In genomic region chr3:116386168-116386567, GRCh38 we compare ENCODE assay signal across 15 cellular contexts. TPM values are rescaled to one million over a fixed set of nuclear protein-coding genes. Genes with fewer than 3 reads are reported as not detected.
DNase-seq lines count a peak whose midpoint lies in the region; TF ChIP-seq lines count a peak whose summit lies in the region.
"Had no signal": no experiment of that assay in that cellular context is flagged by ENCODE, and none has a peak within 500 bp of the region (broad histone marks: within the 10 kb centered on the region; RNA-seq: fewer than 3 reads in every experiment).

No MANE protein-coding gene starts in this region.

- no peak overlapping the region for H3K4me2 ChIP-seq in osteoblast (ENCODE audit: insufficient read depth, low read length)
- H3K4me2 ChIP-seq: BLaER1 had no signal

- no peak overlapping the region for H3K27ac ChIP-seq in osteoblast (ENCODE audit: low read depth, low read length)
- H3K27ac ChIP-seq: BLaER1, GM23248 had no signal

- H3K4me3 ChIP-seq in osteoblast (ENCODE audit: insufficient read depth, low read length): no peak overlapping the region
- H3K4me3 ChIP-seq: BLaER1, GM23248, K562 had no signal

- in situ Hi-C loops in G401 (cut with HindIII; ENCODE audit: low sequenced_read_pairs): no loop called here

- no peaks in the 10 kb centered on the region for H3K27me3 ChIP-seq in osteoblast (ENCODE audit: insufficient read depth, low read length)
- H3K27me3 ChIP-seq: BLaER1 had no signal

- no peaks in the 10 kb centered on the region for H3K9me3 ChIP-seq in osteoblast (ENCODE audit: low read depth, low read length)

- H3K79me2 ChIP-seq in osteoblast (ENCODE audit: insufficient read depth, low read length): no peaks in the 10 kb centered on the region

- H3K36me3 ChIP-seq in osteoblast (ENCODE audit: insufficient read depth, low read length): no peaks in the 10 kb centered on the region
- H3K36me3 ChIP-seq: BLaER1 had no signal

- no peaks in the 10 kb centered on the region for H4K20me1 ChIP-seq in osteoblast (ENCODE audit: insufficient read depth, low read length)
- H4K20me1 ChIP-seq: BLaER1 had no signal

- no peak for TF ChIP-seq CTCF in osteoblast (IDR thresholded peaks at IDR 0.05; ENCODE audit: extremely low read depth, low read depth, low read length)

- peak; percentile 64 for DNase-seq in G401 (ENCODE audit: low spot score)
- DNase-seq in NCI-H69 (lab: John Stamatoyannopoulos, UW): peak; percentile 42
- peak; percentile 25 for DNase-seq in cerebellum (ENCODE audit: low spot score)
- DNase-seq in osteoblast (ENCODE audit: insufficient read length, low spot score, missing footprints): peak; percentile 58
- DNase-seq in ureter (ENCODE audit: low spot score): no peak
- no peak for DNase-seq in DMS153 (lab: John Stamatoyannopoulos, UW)
- DNase-seq in DMS153 treated with DMSO at 0.1 percent for 48 hours (lab: John Stamatoyannopoulos, UW; ENCODE audit: unreplicated experiment): no peak
- DNase-seq: Calu3; CD8-positive, alpha-beta T cell; DMS79 treated with DMSO at 0.1 percent for 48 hours; GM23248; HCEC 1CT; IMR-90 had no signal

- no peak overlapping the region for H2AFZ ChIP-seq in osteoblast (ENCODE audit: low read length)
- H2AFZ ChIP-seq: GM23248 had no signal

- no peaks in the 10 kb centered on the region for H3K4me1 ChIP-seq in osteoblast (ENCODE audit: insufficient read depth, low read length)
- H3K4me1 ChIP-seq: BLaER1 had no signal

RNA-seq across cellular contexts. Expression of gene LSAMP, which starts 59.1 kb away (rescaled TPM):
- 21.5 and 45.1 TPM in 2 replicates for total RNA-seq in G401 (2014; rRNA removed; shearing (Covaris generic))
- total RNA-seq in cerebellum (50.2 TPM), osteoblast (3.3 and 6.8 TPM in 2 replicates), ureter (7.3 TPM)
- total RNA-seq: CD8-positive, alpha-beta T cell had no signal

Comparison
In these comparisons a context has a peak if more than half of its experiments do, and no peak if none do; other contexts are left out.
1. DNase-seq: peak in G401 (single experiment), NCI-H69 (single experiment), cerebellum (single experiment) and osteoblast (single experiment); none in ureter (single experiment), DMS153 (single experiment) and DMS153 treated with DMSO at 0.1 percent for 48 hours (single experiment).